In genomic region chr14:20681348-20682126, GRCh38 we compare ENCODE assay signal across 8 cellular contexts. TPM values are rescaled to one million over a fixed set of nuclear protein-coding genes. Genes with fewer than 3 reads are reported as not detected.
A peak's percentile ranks its signal among the peaks of the same experiment; 100 is the strongest.
DNase-seq lines count a peak whose midpoint lies in the region; ATAC-seq and TF ChIP-seq lines count a peak whose summit lies in the region.

No MANE protein-coding gene starts in this region.

- H3K4me3 Mint-ChIP-seq in activated naive CD8-positive, alpha-beta T cell treated with anti-CD3 and anti-CD28 coated beads for 36 hours = no peak overlapping the region

- H3K4me2 ChIP-seq in parathyroid adenoma (ENCODE audit: low read length) = peak overlapping the region; percentile 98

- no peak for TF ChIP-seq POLR2A in thyroid gland (IDR thresholded peaks at IDR 0.05)

- H3K27ac ChIP-seq in KOPT-K1 (ENCODE audit: low read depth, low read length, poor library complexity, severe bottlenecking) = peak overlapping the region; percentile 68
- H3K27ac ChIP-seq in cardiac muscle cell = peak overlapping the region; percentile 93
- H3K27ac ChIP-seq in parathyroid adenoma = peak overlapping the region; percentile 99
- peak overlapping the region; percentile 98 to 100 (median 100) for H3K27ac ChIP-seq in thyroid gland

- no peaks in the 10 kb centered on the region for H3K4me1 ChIP-seq in BE2C
- no peaks in the 10 kb centered on the region for H3K4me1 ChIP-seq in cardiac muscle cell (ENCODE audit: low read depth)
- H3K4me1 ChIP-seq in parathyroid adenoma = peaks cover 15% of the 10 kb centered on the region
- H3K4me1 ChIP-seq in thyroid gland = peaks cover 7 to 10% of the 10 kb centered on the region in 2 donors

- peak; percentile 27 for ATAC-seq in GM19397 (IDR thresholded peaks at IDR 0.05; ENCODE audit: unreplicated experiment)
- ATAC-seq in SK-N-SH treated with all-trans-retinoic acid at 6 μM for 48 hours = peak; percentile 17

- peaks cover 1% of the 10 kb centered on the region for H3K36me3 Mint-ChIP-seq in activated naive CD8-positive, alpha-beta T cell treated with anti-CD3 and anti-CD28 coated beads for 36 hours

- peak; percentile 76 for DNase-seq in BE2C
- DNase-seq in activated naive CD8-positive, alpha-beta T cell treated with anti-CD3 and anti-CD28 coated beads for 36 hours = peak; percentile 82
- DNase-seq in cardiac muscle cell (ENCODE audit: low read depth in 1 of 2, low spot score in 1 of 2) = peak; percentile 77 to 92
- peak; percentile 81 to 82 for DNase-seq in thyroid gland

- peaks cover 5% of the 10 kb centered on the region for H3K27me3 Mint-ChIP-seq in activated naive CD8-positive, alpha-beta T cell treated with anti-CD3 and anti-CD28 coated beads for 36 hours

- intact Hi-C loops in thyroid gland (cut with DNase I) = loop anchor here (5.0 to 10.0 kb wide), 3 partner anchors 69 to 349 kb away; partner anchors contain the start of genes APEX1, CCNB1IP1 and OSGEP

- peak overlapping the region; percentile 95 for H3K9ac ChIP-seq in parathyroid adenoma

- no peaks in the 10 kb centered on the region for H3K9me3 ChIP-seq in BE2C
- H3K9me3 ChIP-seq in KOPT-K1 (ENCODE audit: insufficient read depth, low read length, poor library complexity, severe bottlenecking) = no peaks in the 10 kb centered on the region
- H3K9me3 ChIP-seq in cardiac muscle cell (ENCODE audit: low read depth) = no peaks in the 10 kb centered on the region
- H3K9me3 ChIP-seq in parathyroid adenoma (ENCODE audit: control insufficient read depth, low read length) = no peaks in the 10 kb centered on the region
- no peaks in the 10 kb centered on the region for H3K9me3 ChIP-seq in thyroid gland

- H3K27ac Mint-ChIP-seq in activated naive CD8-positive, alpha-beta T cell treated with anti-CD3 and anti-CD28 coated beads for 36 hours = no peak overlapping the region

- peak overlapping the region; percentile 94 for H3K4me3 ChIP-seq in BE2C (ENCODE audit: low read depth, low read length)
- peak overlapping the region; percentile 64 for H3K4me3 ChIP-seq in cardiac muscle cell
- H3K4me3 ChIP-seq in parathyroid adenoma (ENCODE audit: low read depth, low read length) = peak overlapping the region; percentile 95
- H3K4me3 ChIP-seq in thyroid gland (replicated peaks in 1 of 3) = peak overlapping the region; percentile 2 to 56 (median 26)

- no peaks in the 10 kb centered on the region for H3K9me3 Mint-ChIP-seq in activated naive CD8-positive, alpha-beta T cell treated with anti-CD3 and anti-CD28 coated beads for 36 hours

- H3K4me1 Mint-ChIP-seq in activated naive CD8-positive, alpha-beta T cell treated with anti-CD3 and anti-CD28 coated beads for 36 hours = peaks cover 27% of the 10 kb centered on the region

- TF ChIP-seq CTCF in BE2C (IDR thresholded peaks at IDR 0.05; ENCODE audit: low read depth, low read length) (no peak), cardiac muscle cell (IDR thresholded peaks at IDR 0.05; ENCODE audit: low read depth, low read length) (no peak), parathyroid adenoma (IDR thresholded peaks at IDR 0.05) (no peak), thyroid gland (IDR thresholded peaks at IDR 0.05) (peak in 1 of 6 experiments; percentile 9)

- H2AFZ ChIP-seq in parathyroid adenoma = peak overlapping the region; percentile 100

- no peaks in the 10 kb centered on the region for H3K36me3 ChIP-seq in BE2C
- H3K36me3 ChIP-seq in KOPT-K1 (ENCODE audit: insufficient read depth, low read length) = no peaks in the 10 kb centered on the region
- no peaks in the 10 kb centered on the region for H3K36me3 ChIP-seq in cardiac muscle cell
- H3K36me3 ChIP-seq in parathyroid adenoma (ENCODE audit: control insufficient read depth, insufficient read depth, low read length) = no peaks in the 10 kb centered on the region
- H3K36me3 ChIP-seq in thyroid gland = no peaks in the 10 kb centered on the region

- 1% methylated on average over 25 of the region's 25 CpGs for WGBS in thyroid gland, 2 donors

- no peaks in the 10 kb centered on the region for H3K27me3 ChIP-seq in BE2C
- H3K27me3 ChIP-seq in cardiac muscle cell = no peaks in the 10 kb centered on the region
- H3K27me3 ChIP-seq in parathyroid adenoma (ENCODE audit: control insufficient read depth, insufficient read depth, low read length) = no peaks in the 10 kb centered on the region
- H3K27me3 ChIP-seq in thyroid gland = no peaks in the 10 kb centered on the region

- H3K79me2 ChIP-seq in parathyroid adenoma = no peaks in the 10 kb centered on the region

TF ChIP-seq in SK-N-SH treated with all-trans-retinoic acid at 6 μM for 48 hours, 23 proteins besides CTCF, POLR2A, EP300 and RAD21:
- TF ChIP-seq POU6F1 (CRISPR knock-in tag; IDR thresholded peaks at IDR 0.05; ENCODE audit: borderline replicate concordance, low read depth) = 0 out of 2 replicates have a peak, but pooled peaks have one; percentile 24
- no peak for TF ChIP-seq ZFP3 (CRISPR knock-in tag; IDR thresholded peaks at IDR 0.05)
- TF ChIP-seq TCF4 (CRISPR knock-in tag; IDR thresholded peaks at IDR 0.05; ENCODE audit: borderline replicate concordance) = no peak
- peak; percentile 38; the same call in 1 of the 2 replicates for TF ChIP-seq TSHZ2 (CRISPR knock-in tag; IDR thresholded peaks at IDR 0.05)
TF ChIP-seq in SK-N-SH treated with all-trans-retinoic acid at 6 μM for 48 hours: peak in this region for 2.

RNA-seq across cellular contexts. Expression of gene RNASE4, which starts 2.8 kb away (rescaled TPM):
- not detected for polyA plus RNA-seq in BE2C (2012; ENCODE audit: insufficient read depth, insufficient read length, low read depth)
- total RNA-seq in activated naive CD8-positive, alpha-beta T cell treated with anti-CD3 and anti-CD28 coated beads for 36 hours = under 1 TPM; 0.35 to 0.68 TPM
- total RNA-seq in cardiac muscle cell (9.1 and 9.6 TPM in 2 replicates), thyroid gland (10 to 100 TPM; 15.5 to 58.9 (median 45.8) TPM)
- polyA plus RNA-seq in cardiac muscle cell = 7.2 and 12.4 TPM in 2 replicates

RNA-seq across cellular contexts. Expression of gene ANG, which starts 7.0 kb away (rescaled TPM):
- 0.62 TPM for polyA plus RNA-seq in BE2C (2012; ENCODE audit: insufficient read depth, insufficient read length, low read depth)
- total RNA-seq in activated naive CD8-positive, alpha-beta T cell treated with anti-CD3 and anti-CD28 coated beads for 36 hours = 1 to 10 TPM; 1.1 to 1.3 TPM
- total RNA-seq in cardiac muscle cell = 0.83 and 3.8 TPM in 2 replicates
- polyA plus RNA-seq in cardiac muscle cell = 2.1 and 2.7 TPM in 2 replicates
- total RNA-seq in thyroid gland = 10 to 100 TPM in 1 of 4 donors, 1 to 10 TPM in 3; 2.8 to 17.6 (median 5.8) TPM

RNA-seq across cellular contexts. Expression of gene OR6S1, which starts 40.0 kb away (rescaled TPM):
- polyA plus RNA-seq in BE2C (2012; ENCODE audit: insufficient read depth, insufficient read length, low read depth) = not detected
- total RNA-seq in activated naive CD8-positive, alpha-beta T cell treated with anti-CD3 and anti-CD28 coated beads for 36 hours = not detected
- not detected in 2 replicates for total RNA-seq in cardiac muscle cell
- polyA plus RNA-seq in cardiac muscle cell = not detected in 2 replicates
- total RNA-seq in thyroid gland = not detected

Comparison
In these comparisons a context has a peak if more than half of its experiments do, and no peak if none do; other contexts are left out.
1. Peak in every context shown above with its lines: DNase-seq, ATAC-seq, H3K4me3 ChIP-seq and H3K27ac ChIP-seq.
2. H3K4me3 ChIP-seq: peak in every context shown above with its lines; median percentile 95 in parathyroid adenoma; 94 in BE2C; 64 in cardiac muscle cell; 26 in thyroid gland.